Comparison of ENCODE assay signal across 17 cellular contexts in genomic region chr1:165169028-165169427, GRCh38.
DNase-seq lines count a peak whose midpoint lies in the region; ATAC-seq and TF ChIP-seq lines count a peak whose summit lies in the region.
"Had no signal": no experiment of that assay in that cellular context is flagged by ENCODE, and none has a peak within 500 bp of the region (broad histone marks: within the 10 kb centered on the region; RNA-seq: fewer than 3 reads in every experiment).

No MANE protein-coding gene starts in this region.

- no peak overlapping the region for H3K23ac ChIP-seq in trophoblast cell (ENCODE audit: low read length)

- peaks cover 11% of the 10 kb centered on the region for H3K27me3 Mint-ChIP-seq in Calu3 (ENCODE audit: unreplicated experiment)

- H3K4me1 Mint-ChIP-seq in Calu3 (ENCODE audit: low read depth, unreplicated experiment), result no peaks in the 10 kb centered on the region

- H4K8ac ChIP-seq in trophoblast cell (ENCODE audit: low read depth, low read length), result no peak overlapping the region

- no peak overlapping the region for H3K4ac ChIP-seq in trophoblast cell (ENCODE audit: low read depth, low read length)

- H2AFZ ChIP-seq in trophoblast cell (ENCODE audit: insufficient read depth, low read length, poor library complexity), result no peak overlapping the region

- H2BK12ac ChIP-seq in trophoblast cell (ENCODE audit: low read length), result no peak overlapping the region

- H3K4me1 ChIP-seq in trophoblast cell (ENCODE audit: control insufficient read depth in 1 of 2, insufficient read depth in 2 of 2, low read length in 2 of 2), result peaks cover 0 to 9% of the 10 kb centered on the region in 2 experiments

- H2BK5ac ChIP-seq in trophoblast cell (ENCODE audit: low read depth, low read length, poor library complexity), result no peak overlapping the region

- H3K4me3 Mint-ChIP-seq in Calu3 (ENCODE audit: low read depth, unreplicated experiment), result no peak overlapping the region

- H3K27ac ChIP-seq in epithelial cell of prostate, result peak overlapping the region; percentile 31
- H3K27ac ChIP-seq in trophoblast cell (ENCODE audit: low read depth, low read length), result peak overlapping the region; percentile 45

- no peaks in the 10 kb centered on the region for H3K27me3 ChIP-seq in trophoblast cell (ENCODE audit: insufficient read depth, low read length)

- H3K9ac ChIP-seq in trophoblast cell (ENCODE audit: low read length), result no peak overlapping the region
- H3K9ac ChIP-seq: SK-N-SH had no signal

- DNase-seq in Calu3, result peak; percentile 22
- DNase-seq in epithelial cell of prostate (ENCODE audit: low read depth, low spot score), result peak; percentile 75
- DNase-seq in trophoblast cell, result peak; percentile 93 to 94
- DNase-seq in occipital lobe (lab: John Stamatoyannopoulos, UW), result no peak
- DNase-seq in activated T-cell treated with anti-CD3 and anti-CD28 coated beads, Interleukin-2, amount 50 U/mL, for 48 hours, result no peak
- DNase-seq: C1 segment of cervical spinal cord, IMR-90, Kasumi-1, NCI-H1105 treated with DMSO at 0.1 percent for 48 hours, NCI-H187, NCI-H2171, NCI-H510A, Right ventricle myocardium superior, SK-N-SH had no signal

- no peak overlapping the region for H3K14ac ChIP-seq in trophoblast cell (ENCODE audit: low read length)

- H3K4me3 ChIP-seq in trophoblast cell (ENCODE audit: low read depth, low read length), result no peak overlapping the region

- BruUV-seq in Calu3 (replicated peaks; lab: Mats Ljungman, UMichigan), result no TSS peak

- H3K9me3 Mint-ChIP-seq in Calu3 (ENCODE audit: low read depth, unreplicated experiment), result no peaks in the 10 kb centered on the region

- no peak overlapping the region for H4K91ac ChIP-seq in trophoblast cell (ENCODE audit: low read depth, low read length)

- no peaks in the 10 kb centered on the region for H3K79me1 ChIP-seq in trophoblast cell (ENCODE audit: low read length)

- intact Hi-C loops in Calu3 (cut with micrococcal nuclease; ENCODE audit: unreplicated experiment), result no loop called here

- no peak overlapping the region for H3K27ac Mint-ChIP-seq in Calu3 (ENCODE audit: unreplicated experiment)

- no peak overlapping the region for H2BK120ac ChIP-seq in trophoblast cell (ENCODE audit: insufficient read depth, low read length, poor library complexity)

- H3K18ac ChIP-seq in trophoblast cell (ENCODE audit: low read length), result no peak overlapping the region

- no peak for ATAC-seq in HG02759 (IDR thresholded peaks at IDR 0.05; ENCODE audit: unreplicated experiment)
- ATAC-seq: Panc1 had no signal

- TF ChIP-seq RAD21 in Ishikawa (IDR thresholded peaks at IDR 0.05; ENCODE audit: low read depth), result no peak

- H3K36me3 Mint-ChIP-seq in Calu3 (ENCODE audit: insufficient read depth, unreplicated experiment), result no peaks in the 10 kb centered on the region

- no peaks in the 10 kb centered on the region for H3K9me3 ChIP-seq in trophoblast cell (ENCODE audit: insufficient read depth, low read depth, low read length)
- H3K9me3 ChIP-seq: SK-N-SH had no signal

- no peaks in the 10 kb centered on the region for H3K79me2 ChIP-seq in trophoblast cell (ENCODE audit: control insufficient read depth, insufficient read depth, low read length, poor library complexity)

- no peak overlapping the region for H2AK5ac ChIP-seq in trophoblast cell (ENCODE audit: low read length)

- no CpG with 5 or more reads among the region's 1 CpG for WGBS in trophoblast cell (ENCODE audit: extremely low coverage, insufficient coverage, insufficient read length)

- no peak overlapping the region for H4K12ac ChIP-seq in trophoblast cell (ENCODE audit: low read depth, low read length)

- CTCF ChIA-PET in Calu3 (lab: Charles Lee), result interaction anchor here (0.7 kb wide), 1 partner anchor 1752 kb away, joined by 3 read pairs; no protein-coding TSS in a partner anchor

- no peak for TF ChIP-seq CTCF in Calu3 (IDR thresholded peaks at IDR 0.05; ENCODE audit: unreplicated experiment)

- TF ChIP-seq EP300 in Ishikawa (IDR thresholded peaks at IDR 0.05; ENCODE audit: borderline replicate concordance), result peak; percentile 67; the same call in 1 of the 2 replicates

- H3K4me2 ChIP-seq in trophoblast cell (ENCODE audit: low read length), result no peak overlapping the region
- H3K4me2 ChIP-seq: SK-N-SH had no signal

- no peaks in the 10 kb centered on the region for H3K36me3 ChIP-seq in trophoblast cell (ENCODE audit: control insufficient read depth in 1 of 2, insufficient read depth in 2 of 2, low read length in 2 of 2)

TF ChIP-seq in Ishikawa, 13 proteins besides CTCF, POLR2A, EP300 and RAD21:
- TF ChIP-seq FOXM1 (IDR thresholded peaks at IDR 0.05; ENCODE audit: borderline replicate concordance, low read depth) (no peak), NFIC (IDR thresholded peaks at IDR 0.05) (no peak), TEAD4 (IDR thresholded peaks at IDR 0.05) (no peak), TAF1 (IDR thresholded peaks at IDR 0.05; ENCODE audit: low read depth) (no peak), CREB1 (IDR thresholded peaks at IDR 0.05; ENCODE audit: low read depth) (no peak), CEBPB (IDR thresholded peaks at IDR 0.05) (no peak), TCF12 (IDR thresholded peaks at IDR 0.05; ENCODE audit: low read depth) (no peak), MAX (IDR thresholded peaks at IDR 0.05) (no peak), YY1 (IDR thresholded peaks at IDR 0.05; ENCODE audit: low read depth) (no peak), ZBTB7A (IDR thresholded peaks at IDR 0.05; ENCODE audit: low read depth) (no peak), EGR1 (IDR thresholded peaks at IDR 0.05) (no peak)
- TF ChIP-seq, protein P1, sequence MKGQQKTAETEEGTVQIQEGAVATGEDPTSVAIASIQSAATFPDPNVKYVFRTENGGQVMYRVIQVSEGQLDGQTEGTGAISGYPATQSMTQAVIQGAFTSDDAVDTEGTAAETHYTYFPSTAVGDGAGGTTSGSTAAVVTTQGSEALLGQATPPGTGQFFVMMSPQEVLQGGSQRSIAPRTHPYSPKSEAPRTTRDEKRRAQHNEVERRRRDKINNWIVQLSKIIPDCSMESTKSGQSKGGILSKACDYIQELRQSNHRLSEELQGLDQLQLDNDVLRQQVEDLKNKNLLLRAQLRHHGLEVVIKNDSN (IDR thresholded peaks at IDR 0.05), result no peak
- TF ChIP-seq, protein P2, sequence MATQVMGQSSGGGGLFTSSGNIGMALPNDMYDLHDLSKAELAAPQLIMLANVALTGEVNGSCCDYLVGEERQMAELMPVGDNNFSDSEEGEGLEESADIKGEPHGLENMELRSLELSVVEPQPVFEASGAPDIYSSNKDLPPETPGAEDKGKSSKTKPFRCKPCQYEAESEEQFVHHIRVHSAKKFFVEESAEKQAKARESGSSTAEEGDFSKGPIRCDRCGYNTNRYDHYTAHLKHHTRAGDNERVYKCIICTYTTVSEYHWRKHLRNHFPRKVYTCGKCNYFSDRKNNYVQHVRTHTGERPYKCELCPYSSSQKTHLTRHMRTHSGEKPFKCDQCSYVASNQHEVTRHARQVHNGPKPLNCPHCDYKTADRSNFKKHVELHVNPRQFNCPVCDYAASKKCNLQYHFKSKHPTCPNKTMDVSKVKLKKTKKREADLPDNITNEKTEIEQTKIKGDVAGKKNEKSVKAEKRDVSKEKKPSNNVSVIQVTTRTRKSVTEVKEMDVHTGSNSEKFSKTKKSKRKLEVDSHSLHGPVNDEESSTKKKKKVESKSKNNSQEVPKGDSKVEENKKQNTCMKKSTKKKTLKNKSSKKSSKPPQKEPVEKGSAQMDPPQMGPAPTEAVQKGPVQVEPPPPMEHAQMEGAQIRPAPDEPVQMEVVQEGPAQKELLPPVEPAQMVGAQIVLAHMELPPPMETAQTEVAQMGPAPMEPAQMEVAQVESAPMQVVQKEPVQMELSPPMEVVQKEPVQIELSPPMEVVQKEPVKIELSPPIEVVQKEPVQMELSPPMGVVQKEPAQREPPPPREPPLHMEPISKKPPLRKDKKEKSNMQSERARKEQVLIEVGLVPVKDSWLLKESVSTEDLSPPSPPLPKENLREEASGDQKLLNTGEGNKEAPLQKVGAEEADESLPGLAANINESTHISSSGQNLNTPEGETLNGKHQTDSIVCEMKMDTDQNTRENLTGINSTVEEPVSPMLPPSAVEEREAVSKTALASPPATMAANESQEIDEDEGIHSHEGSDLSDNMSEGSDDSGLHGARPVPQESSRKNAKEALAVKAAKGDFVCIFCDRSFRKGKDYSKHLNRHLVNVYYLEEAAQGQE (IDR thresholded peaks at IDR 0.05; ENCODE audit: low read depth), result no peak

Comparison
In these comparisons a context has a peak if more than half of its experiments do, and no peak if none do; other contexts are left out.
1. DNase-seq: peak in Calu3 (single experiment), epithelial cell of prostate (single experiment) and trophoblast cell (2 of 2); none in occipital lobe (single experiment) and activated T-cell treated with anti-CD3 and anti-CD28 coated beads, Interleukin-2, amount 50 U/mL, for 48 hours (0 of 2).